In genomic region chr15:58313304-58313703, GRCh38 we compare ENCODE assay signal across 27 cellular contexts.
DNase-seq lines count a peak whose midpoint lies in the region; ATAC-seq, FAIRE-seq and TF ChIP-seq lines count a peak whose summit lies in the region.
"Had no signal": no experiment of that assay in that cellular context is flagged by ENCODE, and none has a peak within 500 bp of the region (broad histone marks: within the 10 kb centered on the region; RNA-seq: fewer than 3 reads in every experiment).

No MANE protein-coding gene starts in this region.

- TF ChIP-seq CTCF in K562 (IDR thresholded peaks at IDR 0.05 in 2 of 3, conservative IDR thresholded peaks at IDR 0.05 in 1 of 3; ENCODE audit: insufficient read depth in 2 of 3, low read depth in 1 of 3, low read length in 3 of 3) (no peak), type B pancreatic cell (conservative IDR thresholded peaks at IDR 0.05) (no peak)

- DNase-seq in activated naive CD4-positive, alpha-beta T cell treated with anti-CD3 and anti-CD28 coated beads for 36 hours: no peak
- DNase-seq in activated naive CD4-positive, alpha-beta T cell treated with Interleukin-2 at 50 U/mL for 16 hours: no peak
- DNase-seq in MV-4-11 (lab: John Stamatoyannopoulos, UW): peak; percentile 79
- peak in 1 of 4 experiments; percentile 43 for DNase-seq in K562 (ENCODE audit: extremely low read depth in 1 of 4, low spot score in 3 of 4)
- DNase-seq in neuronal stem cell (ENCODE audit: low spot score): no peak
- no peak for DNase-seq in NCI-H526 (lab: John Stamatoyannopoulos, UW)
- DNase-seq in type B pancreatic cell (ENCODE audit: extremely low spot score, unreplicated experiment): no peak
- DNase-seq: ACHN; activated CD4-positive, alpha-beta T cell treated with anti-CD3 and anti-CD28 coated beads, Interleukin-2, amount 50 U/mL, for 1 hour; BE2C; body of pancreas; DMS79; GDM1; H9; KG1; left lung; mesendoderm; MM.1S; NCI-H1417; NCI-H2029 treated with DMSO at 0.1 percent for 48 hours; NCI-H2227 treated with DMSO at 0.1 percent for 48 hours; stimulated activated CD4-positive, alpha-beta T cell treated with anti-CD3 and anti-CD28 coated beads, Interleukin-1b, Interleukin-23, amount 100 ng/mL, for 48 hours; transverse colon had no signal

- WGBS in K562 (ENCODE audit: insufficient coverage, low coverage, missing lambda C conversion rate): 43% methylated on average over 5 of the region's 5 CpGs
- WGBS in neuronal stem cell (ENCODE audit: extremely low coverage in 2 of 2, insufficient read length in 2 of 2, insufficient replicate concordance in 1 of 2), 2 donors: no CpG with 5 or more reads among the region's 5 CpGs

- H3K27ac ChIP-seq in K562 (ENCODE audit: extremely low read depth, low read depth, low read length): no peak overlapping the region
- H3K27ac ChIP-seq in neuronal stem cell (replicated peaks; ENCODE audit: low read length): no peak overlapping the region
- H3K27ac ChIP-seq: body of pancreas, left lung, pancreas, SK-N-MC, transverse colon had no signal

- CTCF ChIA-PET in activated naive CD4-positive, alpha-beta T cell treated with anti-CD3 and anti-CD28 coated beads for 36 hours (lab: Charles Lee): no interaction called here
- CTCF ChIA-PET in K562 (lab: Yijun Ruan, JAX; ENCODE audit: low intra/inter-chr PET ratio): no interaction called here

- no peak overlapping the region for H2BK120ac ChIP-seq in neuronal stem cell (ENCODE audit: low read depth, low read length)

- FAIRE-seq in K562 (lab: Jason Lieb, UNC): no peak
- FAIRE-seq: pancreas had no signal

- H4K91ac ChIP-seq in neuronal stem cell (ENCODE audit: low read depth, low read length, poor library complexity): no peak overlapping the region

- H3K4me2 ChIP-seq in K562 (ENCODE audit: insufficient read depth, low read length): no peak overlapping the region
- H3K4me2 ChIP-seq in neuronal stem cell (ENCODE audit: insufficient read depth, low read length, poor library complexity, severe bottlenecking): no peak overlapping the region
- H3K4me2 ChIP-seq: smooth muscle cell had no signal

- no peak overlapping the region for H3K4me3 ChIP-seq in K562
- H3K4me3 ChIP-seq in neuronal stem cell (ENCODE audit: low read length in 2 of 2): no peak overlapping the region
- H3K4me3 ChIP-seq: body of pancreas, left lung, pancreas, SK-N-MC, smooth muscle cell, transverse colon had no signal

- POLR2A ChIA-PET in K562 (lab: Yijun Ruan, JAX): no interaction called here

- H3K27me3 ChIP-seq in K562 (ENCODE audit: control insufficient read depth in 2 of 2, insufficient read depth in 2 of 2, low read length in 2 of 2) (no peaks in the 10 kb centered on the region), neuronal stem cell (ENCODE audit: control insufficient read depth in 3 of 3, insufficient read depth in 3 of 3, low read depth in 1 of 3, low read length in 3 of 3) (no peaks in the 10 kb centered on the region)
- H3K27me3 ChIP-seq: BE2C, body of pancreas, left lung, pancreas, transverse colon had no signal

- peak overlapping the region in 1 of 2 experiments; percentile 77; a peak in 1 of 4 replicates for H3K9ac ChIP-seq in K562 (ENCODE audit: insufficient read depth in 1 of 2, low read depth in 2 of 2, low read length in 2 of 2)
- H3K9ac ChIP-seq in neuronal stem cell (ENCODE audit: low read depth, low read length, poor library complexity): no peak overlapping the region

- intact Hi-C loops in activated naive CD4-positive, alpha-beta T cell treated with anti-CD3 and anti-CD28 coated beads for 36 hours (cut with micrococcal nuclease): loop anchor here (5.0 kb wide), 1 partner anchor 86 kb away; no protein-coding TSS in a partner anchor
- intact Hi-C loops in K562 (cut with micrococcal nuclease): no loop called here

- H3K79me1 ChIP-seq in neuronal stem cell (ENCODE audit: low read depth, low read length): no peaks in the 10 kb centered on the region

- no peaks in the 10 kb centered on the region for H3K27me3 Mint-ChIP-seq in activated naive CD4-positive, alpha-beta T cell treated with anti-CD3 and anti-CD28 coated beads for 36 hours (ENCODE audit: low read depth)
- H3K27me3 Mint-ChIP-seq in type B pancreatic cell: no peaks in the 10 kb centered on the region

- TF ChIP-seq POLR2A in K562 (conservative IDR thresholded peaks at IDR 0.05): no peak

- H3K9me3 Mint-ChIP-seq in activated naive CD4-positive, alpha-beta T cell treated with anti-CD3 and anti-CD28 coated beads for 36 hours: no peaks in the 10 kb centered on the region
- no peaks in the 10 kb centered on the region for H3K9me3 Mint-ChIP-seq in type B pancreatic cell
- H3K9me3 Mint-ChIP-seq: H9 had no signal

- H4K8ac ChIP-seq in neuronal stem cell (ENCODE audit: low read depth, low read length): no peak overlapping the region

- H3K36me3 Mint-ChIP-seq in activated naive CD4-positive, alpha-beta T cell treated with anti-CD3 and anti-CD28 coated beads for 36 hours (ENCODE audit: low read depth): no peaks in the 10 kb centered on the region
- no peaks in the 10 kb centered on the region for H3K36me3 Mint-ChIP-seq in type B pancreatic cell

- no peak overlapping the region for H2BK15ac ChIP-seq in neuronal stem cell (ENCODE audit: low read length)

- H3K27ac Mint-ChIP-seq in activated naive CD4-positive, alpha-beta T cell treated with anti-CD3 and anti-CD28 coated beads for 36 hours: peak overlapping the region; percentile 21
- H3K27ac Mint-ChIP-seq in type B pancreatic cell: no peak overlapping the region
- H3K27ac Mint-ChIP-seq: H9 had no signal

- no peak overlapping the region for H2BK5ac ChIP-seq in neuronal stem cell (ENCODE audit: low read length)

- H3K4me1 ChIP-seq in K562 (replicated peaks in 1 of 2; ENCODE audit: control insufficient read depth in 2 of 2, insufficient read depth in 2 of 2, low read length in 2 of 2) (peaks cover 4 to 16% of the 10 kb centered on the region in 2 experiments), neuronal stem cell (ENCODE audit: control insufficient read depth in 2 of 2, insufficient read depth in 1 of 2, low read depth in 1 of 2, low read length in 2 of 2) (peaks cover 0 to 9% of the 10 kb centered on the region in 2 donors)
- H3K4me1 ChIP-seq: BE2C, body of pancreas, pancreas, transverse colon had no signal

- H3K79me2 ChIP-seq in K562 (ENCODE audit: control insufficient read depth, insufficient read depth, low read length): no peaks in the 10 kb centered on the region

- H3K14ac ChIP-seq in neuronal stem cell (ENCODE audit: low read length): no peak overlapping the region

- peaks cover 37% of the 10 kb centered on the region for H3K4me1 Mint-ChIP-seq in activated naive CD4-positive, alpha-beta T cell treated with anti-CD3 and anti-CD28 coated beads for 36 hours (ENCODE audit: low read depth)
- peaks cover 5% of the 10 kb centered on the region for H3K4me1 Mint-ChIP-seq in type B pancreatic cell (ENCODE audit: unreplicated experiment)

- H3K9me3 ChIP-seq in K562 (replicated peaks; ENCODE audit: control insufficient read depth, insufficient read depth, low read depth, low read length) (no peaks in the 10 kb centered on the region), neuronal stem cell (replicated peaks in 1 of 2; ENCODE audit: control insufficient read depth in 2 of 2, insufficient read depth in 1 of 2, low read depth in 1 of 2, low read length in 2 of 2) (no peaks in the 10 kb centered on the region)
- H3K9me3 ChIP-seq: BE2C, body of pancreas, left lung, pancreas, transverse colon had no signal

- H2AFZ ChIP-seq in K562 (ENCODE audit: low read depth, low read length) (0 out of 2 replicates have a peak overlapping the region, but pooled peaks have one; percentile 33), neuronal stem cell (ENCODE audit: low read length) (no peak overlapping the region)

- H3K9me1 ChIP-seq in K562 (ENCODE audit: control insufficient read depth, insufficient read depth, low read length): no peaks in the 10 kb centered on the region

- no peak for TF ChIP-seq EP300 in K562 (IDR thresholded peaks at IDR 0.05; ENCODE audit: low read length)

- no peak for TF ChIP-seq RAD21 in K562 (CRISPR knock-in tag; conservative IDR thresholded peaks at IDR 0.05 in 1 of 2, IDR thresholded peaks at IDR 0.05 in 1 of 2)

- no peak overlapping the region for H3K4me3 Mint-ChIP-seq in activated naive CD4-positive, alpha-beta T cell treated with anti-CD3 and anti-CD28 coated beads for 36 hours
- no peak overlapping the region for H3K4me3 Mint-ChIP-seq in type B pancreatic cell
- H3K4me3 Mint-ChIP-seq: H9 had no signal

- H4K20me1 ChIP-seq in K562 (replicated peaks; ENCODE audit: control insufficient read depth, insufficient read depth, low read length): no peaks in the 10 kb centered on the region

- no peak overlapping the region for H3K23ac ChIP-seq in neuronal stem cell (ENCODE audit: low read depth, low read length, poor library complexity)

- peak overlapping the region; percentile 69 for H2BK12ac ChIP-seq in neuronal stem cell (ENCODE audit: low read length)

- ATAC-seq in K562 (no peak), GM19395 (IDR thresholded peaks at IDR 0.05; ENCODE audit: unreplicated experiment) (no peak)
- ATAC-seq: body of pancreas, left lung, pancreas had no signal

- H2AK5ac ChIP-seq in neuronal stem cell (ENCODE audit: low read depth, low read length): no peak overlapping the region

- no peaks in the 10 kb centered on the region for H3K36me3 ChIP-seq in K562 (ENCODE audit: control insufficient read depth, insufficient read depth, low read length)
- no peaks in the 10 kb centered on the region for H3K36me3 ChIP-seq in neuronal stem cell (replicated peaks in 1 of 2; ENCODE audit: control insufficient read depth in 2 of 2, insufficient read depth in 2 of 2, low read length in 2 of 2)
- H3K36me3 ChIP-seq: BE2C, left lung, pancreas, transverse colon had no signal

- in situ Hi-C loops in K562 (cut with MboI): no loop called here

- H3K18ac ChIP-seq in neuronal stem cell (ENCODE audit: low read length): no peak overlapping the region

- no TSS peak for BruUV-seq in K562 (replicated peaks; lab: Mats Ljungman, UMichigan)

- no peak overlapping the region for H3K4ac ChIP-seq in neuronal stem cell (ENCODE audit: low read length)

TF ChIP-seq in K562, 482 proteins besides CTCF, POLR2A, EP300 and RAD21 (continues in another document):
- TF ChIP-seq ZNF395 (CRISPR knock-in tag; IDR thresholded peaks at IDR 0.05) (no peak), RBM25 (IDR thresholded peaks at IDR 0.05; ENCODE audit: low read depth, low read length, severe bottlenecking) (peak; percentile 99), KDM1A (IDR thresholded peaks at IDR 0.05) (peak; percentile 90 to 93), CBFA2T2 (conservative IDR thresholded peaks at IDR 0.05) (0 out of 2 replicates have a peak, but pooled peaks have one; percentile 6), SMARCA5 (IDR thresholded peaks at IDR 0.05) (peak; percentile 94)
